ENCODE assay signal across 8 cellular contexts in genomic region chr6:28142446-28142845, GRCh38. TPM values are rescaled to one million over a fixed set of nuclear protein-coding genes. Genes with fewer than 3 reads are reported as not detected.
DNase-seq lines count a peak whose midpoint lies in the region; ATAC-seq and TF ChIP-seq lines count a peak whose summit lies in the region.

No MANE protein-coding gene starts in this region.

- peak overlapping the region; percentile 91 for H3K9ac ChIP-seq in iPS-20b (ENCODE audit: low read depth, low read length)

- no peak for ATAC-seq in activated T-helper 17 cell treated with anti-CD3 and anti-CD28 coated beads, Interleukin-2, amount 50 U/mL, for 72 hours (replicated peaks)

- intact Hi-C loops in activated CD4-positive, alpha-beta T cell treated with anti-CD3 and anti-CD28 coated beads, Interleukin-2, amount 10 ng/mL, durations not matched to agents 24 days and 14 days (cut with micrococcal nuclease): loop anchor here (5.0 kb wide), 1 partner anchor 70 kb away; no protein-coding TSS in a partner anchor

- H3K9me3 Mint-ChIP-seq in activated CD4-positive, alpha-beta T cell treated with anti-CD3 and anti-CD28 coated beads, Interleukin-2, amount 10 ng/mL, durations not matched to agents 24 days and 14 days: no peaks in the 10 kb centered on the region
- no peaks in the 10 kb centered on the region for H3K9me3 Mint-ChIP-seq in activated T-helper 17 cell treated with anti-CD3 and anti-CD28 coated beads, Interleukin-2, amount 50 U/mL, for 72 hours

- peaks cover 12% of the 10 kb centered on the region; the same call in 1 of the 2 replicates for H3K4me1 ChIP-seq in iPS-20b (ENCODE audit: insufficient read depth, low read length)
- H3K4me1 ChIP-seq in suprapubic skin: peaks cover 22% of the 10 kb centered on the region

- H3K36me3 Mint-ChIP-seq in activated CD4-positive, alpha-beta T cell treated with anti-CD3 and anti-CD28 coated beads, Interleukin-2, amount 10 ng/mL, durations not matched to agents 24 days and 14 days (ENCODE audit: low read depth): peaks cover 28% of the 10 kb centered on the region
- H3K36me3 Mint-ChIP-seq in activated T-helper 17 cell treated with anti-CD3 and anti-CD28 coated beads, Interleukin-2, amount 50 U/mL, for 72 hours (ENCODE audit: low read depth): peaks cover 52% of the 10 kb centered on the region

- no peaks in the 10 kb centered on the region for H3K27me3 Mint-ChIP-seq in activated CD4-positive, alpha-beta T cell treated with anti-CD3 and anti-CD28 coated beads, Interleukin-2, amount 10 ng/mL, durations not matched to agents 24 days and 14 days
- H3K27me3 Mint-ChIP-seq in activated T-helper 17 cell treated with anti-CD3 and anti-CD28 coated beads, Interleukin-2, amount 50 U/mL, for 72 hours: no peaks in the 10 kb centered on the region

- no peak for TF ChIP-seq EP300 in suprapubic skin (IDR thresholded peaks at IDR 0.05)

- H3K27ac ChIP-seq in iPS-20b (ENCODE audit: low read length): peak overlapping the region; percentile 62
- H3K27ac ChIP-seq in suprapubic skin: no peak overlapping the region

- WGBS in suprapubic skin: 17% methylated on average over 4 of the region's 4 CpGs

- no peak for TF ChIP-seq CTCF in suprapubic skin (IDR thresholded peaks at IDR 0.05)

- H3K27ac Mint-ChIP-seq in activated CD4-positive, alpha-beta T cell treated with anti-CD3 and anti-CD28 coated beads, Interleukin-2, amount 10 ng/mL, durations not matched to agents 24 days and 14 days: peak overlapping the region; percentile 90
- peak overlapping the region; percentile 93 for H3K27ac Mint-ChIP-seq in activated T-helper 17 cell treated with anti-CD3 and anti-CD28 coated beads, Interleukin-2, amount 50 U/mL, for 72 hours

- no peak for DNase-seq in activated CD4-positive, alpha-beta T cell treated with anti-CD3 and anti-CD28 coated beads, Interleukin-2, amount 10 ng/mL, durations not matched to agents 24 days and 14 days
- DNase-seq in activated CD4-positive, alpha-beta T cell treated with anti-CD3 and anti-CD28 coated beads for 1 hour: no peak
- no peak for DNase-seq in suprapubic skin (ENCODE audit: low spot score in 2 of 2)
- no peak for DNase-seq in germinal center (ENCODE audit: low spot score)
- DNase-seq in cerebellum (ENCODE audit: low spot score): no peak
- no peak for DNase-seq in NCI-H1930 (lab: John Stamatoyannopoulos, UW)

- H3K36me3 ChIP-seq in iPS-20b (ENCODE audit: insufficient read depth, low read depth, low read length): peaks cover 31% of the 10 kb centered on the region
- peaks cover 4% of the 10 kb centered on the region for H3K36me3 ChIP-seq in suprapubic skin

- peak overlapping the region; percentile 97 for H3K4me3 Mint-ChIP-seq in activated CD4-positive, alpha-beta T cell treated with anti-CD3 and anti-CD28 coated beads, Interleukin-2, amount 10 ng/mL, durations not matched to agents 24 days and 14 days
- H3K4me3 Mint-ChIP-seq in activated T-helper 17 cell treated with anti-CD3 and anti-CD28 coated beads, Interleukin-2, amount 50 U/mL, for 72 hours: peak overlapping the region; percentile 96

- H3K9me3 ChIP-seq in iPS-20b (ENCODE audit: insufficient read depth, low read depth, low read length) (no peaks in the 10 kb centered on the region), suprapubic skin (no peaks in the 10 kb centered on the region)

- peaks cover 39% of the 10 kb centered on the region for H3K4me1 Mint-ChIP-seq in activated CD4-positive, alpha-beta T cell treated with anti-CD3 and anti-CD28 coated beads, Interleukin-2, amount 10 ng/mL, durations not matched to agents 24 days and 14 days
- peaks cover 32% of the 10 kb centered on the region for H3K4me1 Mint-ChIP-seq in activated T-helper 17 cell treated with anti-CD3 and anti-CD28 coated beads, Interleukin-2, amount 50 U/mL, for 72 hours

- H3K27me3 ChIP-seq in iPS-20b (ENCODE audit: insufficient read depth, low read length) (peaks cover 36% of the 10 kb centered on the region), suprapubic skin (no peaks in the 10 kb centered on the region)

- TF ChIP-seq POLR2A in suprapubic skin (IDR thresholded peaks at IDR 0.05): no peak

- H3K4me3 ChIP-seq in iPS-20b (ENCODE audit: low read length): peak overlapping the region; percentile 99
- peak overlapping the region; percentile 77 for H3K4me3 ChIP-seq in suprapubic skin

RNA-seq across cellular contexts. Expression of gene ZKSCAN8, which starts 0.8 kb away (rescaled TPM):
- 17.6 and 17.7 TPM in 2 replicates for total RNA-seq in activated CD4-positive, alpha-beta T cell treated with anti-CD3 and anti-CD28 coated beads, Interleukin-2, amount 10 ng/mL, durations not matched to agents 24 days and 14 days
- 10 to 100 TPM; 16.5 to 42.7 TPM for total RNA-seq in activated T-helper 17 cell treated with anti-CD3 and anti-CD28 coated beads, Interleukin-2, amount 50 U/mL, for 72 hours
- 10 to 100 TPM in 3 of 4 donors, 1 to 10 TPM in 1; 7.6 to 23.0 (median 14.2) TPM for total RNA-seq in suprapubic skin
- 37.7 TPM for total RNA-seq in cerebellum

RNA-seq across cellular contexts. Expression of gene ZSCAN16, which starts 18.0 kb away (rescaled TPM):
- 3.0 and 4.0 TPM in 2 replicates for total RNA-seq in activated CD4-positive, alpha-beta T cell treated with anti-CD3 and anti-CD28 coated beads, Interleukin-2, amount 10 ng/mL, durations not matched to agents 24 days and 14 days
- total RNA-seq in activated T-helper 17 cell treated with anti-CD3 and anti-CD28 coated beads, Interleukin-2, amount 50 U/mL, for 72 hours: 1 to 10 TPM; 2.0 to 3.0 TPM
- total RNA-seq in suprapubic skin (1 to 10 TPM; 2.4 to 7.6 (median 4.2) TPM), cerebellum (12.8 TPM)
